ENCODE assay signal across 1 cellular context in genomic region chr1:113388621-113389355, GRCh38.
TF ChIP-seq lines count a peak whose summit lies in the region.

No MANE protein-coding gene starts in this region.

TF ChIP-seq in K562, 482 proteins besides CTCF, POLR2A, EP300 and RAD21 (continued from another document):
- TF ChIP-seq, protein P1, sequence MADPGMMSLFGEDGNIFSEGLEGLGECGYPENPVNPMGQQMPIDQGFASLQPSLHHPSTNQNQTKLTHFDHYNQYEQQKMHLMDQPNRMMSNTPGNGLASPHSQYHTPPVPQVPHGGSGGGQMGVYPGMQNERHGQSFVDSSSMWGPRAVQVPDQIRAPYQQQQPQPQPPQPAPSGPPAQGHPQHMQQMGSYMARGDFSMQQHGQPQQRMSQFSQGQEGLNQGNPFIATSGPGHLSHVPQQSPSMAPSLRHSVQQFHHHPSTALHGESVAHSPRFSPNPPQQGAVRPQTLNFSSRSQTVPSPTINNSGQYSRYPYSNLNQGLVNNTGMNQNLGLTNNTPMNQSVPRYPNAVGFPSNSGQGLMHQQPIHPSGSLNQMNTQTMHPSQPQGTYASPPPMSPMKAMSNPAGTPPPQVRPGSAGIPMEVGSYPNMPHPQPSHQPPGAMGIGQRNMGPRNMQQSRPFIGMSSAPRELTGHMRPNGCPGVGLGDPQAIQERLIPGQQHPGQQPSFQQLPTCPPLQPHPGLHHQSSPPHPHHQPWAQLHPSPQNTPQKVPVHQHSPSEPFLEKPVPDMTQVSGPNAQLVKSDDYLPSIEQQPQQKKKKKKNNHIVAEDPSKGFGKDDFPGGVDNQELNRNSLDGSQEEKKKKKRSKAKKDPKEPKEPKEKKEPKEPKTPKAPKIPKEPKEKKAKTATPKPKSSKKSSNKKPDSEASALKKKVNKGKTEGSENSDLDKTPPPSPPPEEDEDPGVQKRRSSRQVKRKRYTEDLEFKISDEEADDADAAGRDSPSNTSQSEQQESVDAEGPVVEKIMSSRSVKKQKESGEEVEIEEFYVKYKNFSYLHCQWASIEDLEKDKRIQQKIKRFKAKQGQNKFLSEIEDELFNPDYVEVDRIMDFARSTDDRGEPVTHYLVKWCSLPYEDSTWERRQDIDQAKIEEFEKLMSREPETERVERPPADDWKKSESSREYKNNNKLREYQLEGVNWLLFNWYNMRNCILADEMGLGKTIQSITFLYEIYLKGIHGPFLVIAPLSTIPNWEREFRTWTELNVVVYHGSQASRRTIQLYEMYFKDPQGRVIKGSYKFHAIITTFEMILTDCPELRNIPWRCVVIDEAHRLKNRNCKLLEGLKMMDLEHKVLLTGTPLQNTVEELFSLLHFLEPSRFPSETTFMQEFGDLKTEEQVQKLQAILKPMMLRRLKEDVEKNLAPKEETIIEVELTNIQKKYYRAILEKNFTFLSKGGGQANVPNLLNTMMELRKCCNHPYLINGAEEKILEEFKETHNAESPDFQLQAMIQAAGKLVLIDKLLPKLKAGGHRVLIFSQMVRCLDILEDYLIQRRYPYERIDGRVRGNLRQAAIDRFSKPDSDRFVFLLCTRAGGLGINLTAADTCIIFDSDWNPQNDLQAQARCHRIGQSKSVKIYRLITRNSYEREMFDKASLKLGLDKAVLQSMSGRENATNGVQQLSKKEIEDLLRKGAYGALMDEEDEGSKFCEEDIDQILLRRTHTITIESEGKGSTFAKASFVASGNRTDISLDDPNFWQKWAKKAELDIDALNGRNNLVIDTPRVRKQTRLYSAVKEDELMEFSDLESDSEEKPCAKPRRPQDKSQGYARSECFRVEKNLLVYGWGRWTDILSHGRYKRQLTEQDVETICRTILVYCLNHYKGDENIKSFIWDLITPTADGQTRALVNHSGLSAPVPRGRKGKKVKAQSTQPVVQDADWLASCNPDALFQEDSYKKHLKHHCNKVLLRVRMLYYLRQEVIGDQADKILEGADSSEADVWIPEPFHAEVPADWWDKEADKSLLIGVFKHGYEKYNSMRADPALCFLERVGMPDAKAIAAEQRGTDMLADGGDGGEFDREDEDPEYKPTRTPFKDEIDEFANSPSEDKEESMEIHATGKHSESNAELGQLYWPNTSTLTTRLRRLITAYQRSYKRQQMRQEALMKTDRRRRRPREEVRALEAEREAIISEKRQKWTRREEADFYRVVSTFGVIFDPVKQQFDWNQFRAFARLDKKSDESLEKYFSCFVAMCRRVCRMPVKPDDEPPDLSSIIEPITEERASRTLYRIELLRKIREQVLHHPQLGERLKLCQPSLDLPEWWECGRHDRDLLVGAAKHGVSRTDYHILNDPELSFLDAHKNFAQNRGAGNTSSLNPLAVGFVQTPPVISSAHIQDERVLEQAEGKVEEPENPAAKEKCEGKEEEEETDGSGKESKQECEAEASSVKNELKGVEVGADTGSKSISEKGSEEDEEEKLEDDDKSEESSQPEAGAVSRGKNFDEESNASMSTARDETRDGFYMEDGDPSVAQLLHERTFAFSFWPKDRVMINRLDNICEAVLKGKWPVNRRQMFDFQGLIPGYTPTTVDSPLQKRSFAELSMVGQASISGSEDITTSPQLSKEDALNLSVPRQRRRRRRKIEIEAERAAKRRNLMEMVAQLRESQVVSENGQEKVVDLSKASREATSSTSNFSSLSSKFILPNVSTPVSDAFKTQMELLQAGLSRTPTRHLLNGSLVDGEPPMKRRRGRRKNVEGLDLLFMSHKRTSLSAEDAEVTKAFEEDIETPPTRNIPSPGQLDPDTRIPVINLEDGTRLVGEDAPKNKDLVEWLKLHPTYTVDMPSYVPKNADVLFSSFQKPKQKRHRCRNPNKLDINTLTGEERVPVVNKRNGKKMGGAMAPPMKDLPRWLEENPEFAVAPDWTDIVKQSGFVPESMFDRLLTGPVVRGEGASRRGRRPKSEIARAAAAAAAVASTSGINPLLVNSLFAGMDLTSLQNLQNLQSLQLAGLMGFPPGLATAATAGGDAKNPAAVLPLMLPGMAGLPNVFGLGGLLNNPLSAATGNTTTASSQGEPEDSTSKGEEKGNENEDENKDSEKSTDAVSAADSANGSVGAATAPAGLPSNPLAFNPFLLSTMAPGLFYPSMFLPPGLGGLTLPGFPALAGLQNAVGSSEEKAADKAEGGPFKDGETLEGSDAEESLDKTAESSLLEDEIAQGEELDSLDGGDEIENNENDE (IDR thresholded peaks at IDR 0.05; ENCODE audit: low read depth, low read length): no peak
- TF ChIP-seq SMC3 (conservative IDR thresholded peaks at IDR 0.05; ENCODE audit: insufficient read depth, low read depth, low read length): no peak
